In the genomic region with DNA sequence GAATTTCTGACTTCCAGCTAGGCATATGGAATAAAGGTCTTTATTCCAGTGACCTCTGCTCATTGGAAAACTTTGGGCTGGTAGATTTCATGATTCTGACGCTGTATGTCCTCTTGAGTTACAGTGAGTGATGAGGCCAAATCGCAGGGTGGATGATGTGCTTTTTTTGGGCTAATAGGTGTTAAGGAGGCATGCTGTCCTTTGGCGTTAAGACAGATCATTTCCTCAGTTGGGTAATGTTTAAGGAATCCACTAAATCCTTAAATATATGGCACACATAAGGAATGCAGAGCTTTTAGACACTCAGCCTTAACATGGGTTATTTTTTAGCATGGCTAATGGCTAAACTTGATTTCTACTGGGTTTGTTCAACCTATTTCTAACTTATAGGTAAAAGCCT, we compare ENCODE assay signal across 1 cellular context.
TF ChIP-seq lines count a peak whose summit lies in the region.

No MANE protein-coding gene starts in this region.

TF ChIP-seq in WTC11, 78 proteins besides CTCF, POLR2A, EP300 and RAD21 (continued from another document):
- TF ChIP-seq IRF2 (CRISPR knock-in tag; IDR thresholded peaks at IDR 0.05; ENCODE audit: borderline replicate concordance, low read depth) = no peak
- TF ChIP-seq TEAD4 (CRISPR knock-in tag; IDR thresholded peaks at IDR 0.05) = no peak
- no peak for TF ChIP-seq USF2 (CRISPR knock-in tag; IDR thresholded peaks at IDR 0.05)
- TF ChIP-seq, protein P1, sequence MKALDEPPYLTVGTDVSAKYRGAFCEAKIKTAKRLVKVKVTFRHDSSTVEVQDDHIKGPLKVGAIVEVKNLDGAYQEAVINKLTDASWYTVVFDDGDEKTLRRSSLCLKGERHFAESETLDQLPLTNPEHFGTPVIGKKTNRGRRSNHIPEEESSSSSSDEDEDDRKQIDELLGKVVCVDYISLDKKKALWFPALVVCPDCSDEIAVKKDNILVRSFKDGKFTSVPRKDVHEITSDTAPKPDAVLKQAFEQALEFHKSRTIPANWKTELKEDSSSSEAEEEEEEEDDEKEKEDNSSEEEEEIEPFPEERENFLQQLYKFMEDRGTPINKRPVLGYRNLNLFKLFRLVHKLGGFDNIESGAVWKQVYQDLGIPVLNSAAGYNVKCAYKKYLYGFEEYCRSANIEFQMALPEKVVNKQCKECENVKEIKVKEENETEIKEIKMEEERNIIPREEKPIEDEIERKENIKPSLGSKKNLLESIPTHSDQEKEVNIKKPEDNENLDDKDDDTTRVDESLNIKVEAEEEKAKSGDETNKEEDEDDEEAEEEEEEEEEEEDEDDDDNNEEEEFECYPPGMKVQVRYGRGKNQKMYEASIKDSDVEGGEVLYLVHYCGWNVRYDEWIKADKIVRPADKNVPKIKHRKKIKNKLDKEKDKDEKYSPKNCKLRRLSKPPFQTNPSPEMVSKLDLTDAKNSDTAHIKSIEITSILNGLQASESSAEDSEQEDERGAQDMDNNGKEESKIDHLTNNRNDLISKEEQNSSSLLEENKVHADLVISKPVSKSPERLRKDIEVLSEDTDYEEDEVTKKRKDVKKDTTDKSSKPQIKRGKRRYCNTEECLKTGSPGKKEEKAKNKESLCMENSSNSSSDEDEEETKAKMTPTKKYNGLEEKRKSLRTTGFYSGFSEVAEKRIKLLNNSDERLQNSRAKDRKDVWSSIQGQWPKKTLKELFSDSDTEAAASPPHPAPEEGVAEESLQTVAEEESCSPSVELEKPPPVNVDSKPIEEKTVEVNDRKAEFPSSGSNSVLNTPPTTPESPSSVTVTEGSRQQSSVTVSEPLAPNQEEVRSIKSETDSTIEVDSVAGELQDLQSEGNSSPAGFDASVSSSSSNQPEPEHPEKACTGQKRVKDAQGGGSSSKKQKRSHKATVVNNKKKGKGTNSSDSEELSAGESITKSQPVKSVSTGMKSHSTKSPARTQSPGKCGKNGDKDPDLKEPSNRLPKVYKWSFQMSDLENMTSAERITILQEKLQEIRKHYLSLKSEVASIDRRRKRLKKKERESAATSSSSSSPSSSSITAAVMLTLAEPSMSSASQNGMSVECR (CRISPR knock-in tag; IDR thresholded peaks at IDR 0.05; ENCODE audit: borderline replicate concordance) = no peak
- TF ChIP-seq HMGXB4 (CRISPR knock-in tag; IDR thresholded peaks at IDR 0.05) = no peak
- TF ChIP-seq, protein P2, sequence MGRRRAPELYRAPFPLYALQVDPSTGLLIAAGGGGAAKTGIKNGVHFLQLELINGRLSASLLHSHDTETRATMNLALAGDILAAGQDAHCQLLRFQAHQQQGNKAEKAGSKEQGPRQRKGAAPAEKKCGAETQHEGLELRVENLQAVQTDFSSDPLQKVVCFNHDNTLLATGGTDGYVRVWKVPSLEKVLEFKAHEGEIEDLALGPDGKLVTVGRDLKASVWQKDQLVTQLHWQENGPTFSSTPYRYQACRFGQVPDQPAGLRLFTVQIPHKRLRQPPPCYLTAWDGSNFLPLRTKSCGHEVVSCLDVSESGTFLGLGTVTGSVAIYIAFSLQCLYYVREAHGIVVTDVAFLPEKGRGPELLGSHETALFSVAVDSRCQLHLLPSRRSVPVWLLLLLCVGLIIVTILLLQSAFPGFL (CRISPR knock-in tag; IDR thresholded peaks at IDR 0.05; ENCODE audit: borderline replicate concordance) = no peak
- no peak for TF ChIP-seq MLX (CRISPR knock-in tag; IDR thresholded peaks at IDR 0.05)
- TF ChIP-seq ZNF232 (CRISPR knock-in tag; IDR thresholded peaks at IDR 0.05) = no peak
- TF ChIP-seq, protein P3, sequence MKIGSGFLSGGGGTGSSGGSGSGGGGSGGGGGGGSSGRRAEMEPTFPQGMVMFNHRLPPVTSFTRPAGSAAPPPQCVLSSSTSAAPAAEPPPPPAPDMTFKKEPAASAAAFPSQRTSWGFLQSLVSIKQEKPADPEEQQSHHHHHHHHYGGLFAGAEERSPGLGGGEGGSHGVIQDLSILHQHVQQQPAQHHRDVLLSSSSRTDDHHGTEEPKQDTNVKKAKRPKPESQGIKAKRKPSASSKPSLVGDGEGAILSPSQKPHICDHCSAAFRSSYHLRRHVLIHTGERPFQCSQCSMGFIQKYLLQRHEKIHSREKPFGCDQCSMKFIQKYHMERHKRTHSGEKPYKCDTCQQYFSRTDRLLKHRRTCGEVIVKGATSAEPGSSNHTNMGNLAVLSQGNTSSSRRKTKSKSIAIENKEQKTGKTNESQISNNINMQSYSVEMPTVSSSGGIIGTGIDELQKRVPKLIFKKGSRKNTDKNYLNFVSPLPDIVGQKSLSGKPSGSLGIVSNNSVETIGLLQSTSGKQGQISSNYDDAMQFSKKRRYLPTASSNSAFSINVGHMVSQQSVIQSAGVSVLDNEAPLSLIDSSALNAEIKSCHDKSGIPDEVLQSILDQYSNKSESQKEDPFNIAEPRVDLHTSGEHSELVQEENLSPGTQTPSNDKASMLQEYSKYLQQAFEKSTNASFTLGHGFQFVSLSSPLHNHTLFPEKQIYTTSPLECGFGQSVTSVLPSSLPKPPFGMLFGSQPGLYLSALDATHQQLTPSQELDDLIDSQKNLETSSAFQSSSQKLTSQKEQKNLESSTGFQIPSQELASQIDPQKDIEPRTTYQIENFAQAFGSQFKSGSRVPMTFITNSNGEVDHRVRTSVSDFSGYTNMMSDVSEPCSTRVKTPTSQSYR (CRISPR knock-in tag; IDR thresholded peaks at IDR 0.05) = no peak
- TF ChIP-seq ETV6 (CRISPR knock-in tag; IDR thresholded peaks at IDR 0.05) = no peak
- TF ChIP-seq ATF2 (CRISPR knock-in tag; IDR thresholded peaks at IDR 0.05; ENCODE audit: borderline replicate concordance, low read depth) = no peak
- TF ChIP-seq PRDM15 (CRISPR knock-in tag; IDR thresholded peaks at IDR 0.05) = no peak
- TF ChIP-seq ZMAT4 (CRISPR knock-in tag; IDR thresholded peaks at IDR 0.05) = no peak
